In the genomic region with DNA sequence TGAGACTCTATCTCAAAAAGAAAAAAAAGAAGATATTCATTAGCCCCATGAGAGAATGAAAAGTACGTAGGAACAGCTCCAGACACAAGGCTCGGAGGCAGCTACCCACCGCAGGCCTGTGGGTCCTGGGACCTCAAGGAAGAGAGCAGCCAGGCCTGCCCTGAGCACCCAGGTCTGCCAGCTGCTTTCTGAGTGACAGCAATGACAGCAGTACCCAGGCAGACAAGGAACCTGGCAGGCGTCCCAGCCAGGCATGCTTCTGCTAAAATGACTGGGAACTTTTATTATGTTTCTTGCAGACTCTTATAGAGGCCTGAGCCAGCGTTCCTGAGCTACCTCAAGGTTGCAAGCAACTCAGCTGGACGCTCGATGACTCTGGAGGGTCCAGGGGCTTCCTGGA, we compare ENCODE assay signal across 16 cellular contexts. TPM values are rescaled to one million over a fixed set of nuclear protein-coding genes. Genes with fewer than 3 reads are reported as not detected.
DNase-seq lines count a peak whose midpoint lies in the region; ATAC-seq, FAIRE-seq and TF ChIP-seq lines count a peak whose summit lies in the region.
"Had no signal": no experiment of that assay in that cellular context is flagged by ENCODE, and none has a peak within 500 bp of the region (broad histone marks: within the 10 kb centered on the region; RNA-seq: fewer than 3 reads in every experiment).

No MANE protein-coding gene starts in this region.

- H3K36me3 ChIP-seq in BE2C (peaks cover 11% of the 10 kb centered on the region), pancreas (peaks cover 0 to 50% (median 4%) of the 10 kb centered on the region in 3 donors)
- H3K36me3 ChIP-seq: uterus had no signal

- H3K4me1 ChIP-seq in BE2C = peaks cover 6% of the 10 kb centered on the region
- peaks cover 0 to 7% (median 4%) of the 10 kb centered on the region in 3 donors for H3K4me1 ChIP-seq in pancreas
- H3K4me1 ChIP-seq: uterus had no signal

- intact Hi-C loops in Right ventricle myocardium inferior (cut with DNase I) = loop anchor here (2.0 kb wide), 1 partner anchor 29 kb away; no protein-coding TSS in a partner anchor
- intact Hi-C loops in pancreas (cut with DNase I) = no loop called here

- no peak for FAIRE-seq in pancreas (lab: Jason Lieb, UNC)

- H3K9me3 ChIP-seq in BE2C (no peaks in the 10 kb centered on the region), pancreas (no peaks in the 10 kb centered on the region)
- H3K9me3 ChIP-seq: uterus had no signal

- no peaks in the 10 kb centered on the region for H3K27me3 ChIP-seq in BE2C
- H3K27me3 ChIP-seq in pancreas = no peaks in the 10 kb centered on the region
- H3K27me3 ChIP-seq: uterus had no signal

- no peak overlapping the region for H3K27ac ChIP-seq in pancreas
- H3K27ac ChIP-seq: uterus had no signal

- DNase-seq in BE2C = peak; percentile 86
- DNase-seq in NCI-H2171 treated with DMSO at 0.1 percent for 48 hours (lab: John Stamatoyannopoulos, UW) = peak; percentile 46
- no peak for DNase-seq in Right ventricle myocardium inferior (ENCODE audit: missing footprints)
- peak; percentile 58 to 82 (median 73) for DNase-seq in pancreas
- DNase-seq in kidney glomerular epithelial cell (lab: John Stamatoyannopoulos, UW) = no peak
- no peak for DNase-seq in glomerular visceral epithelial cell (ENCODE audit: extremely low spot score)
- no peak for DNase-seq in activated CD4-positive, alpha-beta T cell treated with anti-CD3 and anti-CD28 coated beads for 1 hour
- DNase-seq: activated CD8-positive, alpha-beta memory T cell treated with anti-CD3 and anti-CD28 coated beads for 24 hours; H7; naive B cell; NCI-H510A treated with DMSO at 0.1 percent for 48 hours; stimulated activated naive CD8-positive, alpha-beta T cell treated with anti-CD3 and anti-CD28 coated beads, Interleukin-15, amount 100 ng/mL, for 72 hours; SW 1271; uterus had no signal

- TF ChIP-seq CTCF in BE2C (IDR thresholded peaks at IDR 0.05; ENCODE audit: low read depth, low read length) (no peak), pancreas (IDR thresholded peaks at IDR 0.05) (no peak)

- peak; percentile 76 for ATAC-seq in Right ventricle myocardium inferior
- peak; percentile 70 to 92 (median 80) for ATAC-seq in pancreas
- ATAC-seq in HG03460 (IDR thresholded peaks at IDR 0.05; ENCODE audit: unreplicated experiment) = no peak
- ATAC-seq: stimulated activated naive CD8-positive, alpha-beta T cell treated with anti-CD3 and anti-CD28 coated beads, Interleukin-15, amount 100 ng/mL, for 72 hours; WTC11 had no signal

- 41 to 47% methylated on average over 7 of the region's 7 CpGs for WGBS in pancreas, 2 donors

- H3K4me3 ChIP-seq in BE2C (ENCODE audit: low read depth, low read length) (no peak overlapping the region), pancreas (no peak overlapping the region)
- H3K4me3 ChIP-seq: uterus had no signal

RNA-seq across cellular contexts. Expression of gene CPT1A, which starts 31.6 kb away (rescaled TPM):
- polyA plus RNA-seq in BE2C (2012; ENCODE audit: insufficient read depth, insufficient read length, low read depth) = 34.3 TPM
- total RNA-seq in Right ventricle myocardium inferior (83.3 TPM), pancreas (10 to 100 TPM; 16.9 to 33.7 (median 22.7) TPM)
- polyA plus RNA-seq in pancreas = 10 to 100 TPM in 1 of 2 donors, 1 to 10 TPM in 1; 9.5 to 15.6 TPM

RNA-seq across cellular contexts. Expression of gene TESMIN, which starts 58.8 kb away (rescaled TPM):
- polyA plus RNA-seq in BE2C (2012; ENCODE audit: insufficient read depth, insufficient read length, low read depth) = 2.3 TPM
- total RNA-seq in Right ventricle myocardium inferior (0.27 TPM), pancreas (1 to 10 TPM; 1.4 to 3.6 (median 1.8) TPM)
- polyA plus RNA-seq in pancreas = 1 to 10 TPM; 1.9 to 2.3 TPM

Comparison
In these comparisons a context has a peak if more than half of its experiments do, and no peak if none do; other contexts are left out.
1. DNase-seq: peak in BE2C (single experiment), NCI-H2171 treated with DMSO at 0.1 percent for 48 hours (single experiment) and pancreas (6 of 6); none in Right ventricle myocardium inferior (single experiment), kidney glomerular epithelial cell (single experiment), glomerular visceral epithelial cell (single experiment) and activated CD4-positive, alpha-beta T cell treated with anti-CD3 and anti-CD28 coated beads for 1 hour (single experiment).